Comparison of ENCODE assay signal across 2 cellular contexts in the genomic region with DNA sequence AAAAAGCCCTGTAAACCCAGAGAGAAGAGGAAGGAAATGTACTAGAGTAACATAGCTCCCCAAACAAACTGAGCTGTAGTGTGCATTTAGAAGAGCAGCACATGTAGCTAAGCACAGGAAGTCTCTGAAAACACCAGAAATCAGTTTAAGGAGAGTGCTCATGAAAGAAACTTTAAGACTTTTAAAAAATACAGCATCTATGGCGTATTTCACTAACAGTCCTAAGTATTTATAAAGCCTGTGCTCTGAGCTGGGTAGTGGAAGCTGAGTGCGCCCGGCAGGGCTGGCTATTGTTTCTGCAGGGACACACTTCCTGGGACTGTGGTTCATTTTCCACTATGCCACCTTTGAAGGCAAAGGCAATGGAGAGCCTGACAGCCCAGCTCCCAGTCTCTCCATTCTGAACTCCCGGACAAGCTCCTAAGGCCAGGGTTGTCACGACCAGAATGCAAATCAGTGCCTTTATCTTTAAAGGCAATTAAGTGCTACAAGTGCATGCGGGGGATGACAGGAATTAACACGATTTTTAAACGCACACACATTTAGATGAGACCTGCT.
TF ChIP-seq lines count a peak whose summit lies in the region.

No MANE protein-coding gene starts in this region.

TF ChIP-seq in SK-N-SH, 30 proteins besides CTCF, POLR2A, EP300 and RAD21 (continued from another document):
- TF ChIP-seq FOSL2 (IDR thresholded peaks at IDR 0.05; ENCODE audit: borderline replicate concordance, low read depth) (no peak), FOXJ3 (CRISPR knock-in tag; IDR thresholded peaks at IDR 0.05) (no peak), MAX (IDR thresholded peaks at IDR 0.05; ENCODE audit: low read depth) (no peak), ELF1 (IDR thresholded peaks at IDR 0.05) (no peak), NRF1 (IDR thresholded peaks at IDR 0.05; ENCODE audit: low read depth, low read length) (no peak)
- TF ChIP-seq, protein P1, sequence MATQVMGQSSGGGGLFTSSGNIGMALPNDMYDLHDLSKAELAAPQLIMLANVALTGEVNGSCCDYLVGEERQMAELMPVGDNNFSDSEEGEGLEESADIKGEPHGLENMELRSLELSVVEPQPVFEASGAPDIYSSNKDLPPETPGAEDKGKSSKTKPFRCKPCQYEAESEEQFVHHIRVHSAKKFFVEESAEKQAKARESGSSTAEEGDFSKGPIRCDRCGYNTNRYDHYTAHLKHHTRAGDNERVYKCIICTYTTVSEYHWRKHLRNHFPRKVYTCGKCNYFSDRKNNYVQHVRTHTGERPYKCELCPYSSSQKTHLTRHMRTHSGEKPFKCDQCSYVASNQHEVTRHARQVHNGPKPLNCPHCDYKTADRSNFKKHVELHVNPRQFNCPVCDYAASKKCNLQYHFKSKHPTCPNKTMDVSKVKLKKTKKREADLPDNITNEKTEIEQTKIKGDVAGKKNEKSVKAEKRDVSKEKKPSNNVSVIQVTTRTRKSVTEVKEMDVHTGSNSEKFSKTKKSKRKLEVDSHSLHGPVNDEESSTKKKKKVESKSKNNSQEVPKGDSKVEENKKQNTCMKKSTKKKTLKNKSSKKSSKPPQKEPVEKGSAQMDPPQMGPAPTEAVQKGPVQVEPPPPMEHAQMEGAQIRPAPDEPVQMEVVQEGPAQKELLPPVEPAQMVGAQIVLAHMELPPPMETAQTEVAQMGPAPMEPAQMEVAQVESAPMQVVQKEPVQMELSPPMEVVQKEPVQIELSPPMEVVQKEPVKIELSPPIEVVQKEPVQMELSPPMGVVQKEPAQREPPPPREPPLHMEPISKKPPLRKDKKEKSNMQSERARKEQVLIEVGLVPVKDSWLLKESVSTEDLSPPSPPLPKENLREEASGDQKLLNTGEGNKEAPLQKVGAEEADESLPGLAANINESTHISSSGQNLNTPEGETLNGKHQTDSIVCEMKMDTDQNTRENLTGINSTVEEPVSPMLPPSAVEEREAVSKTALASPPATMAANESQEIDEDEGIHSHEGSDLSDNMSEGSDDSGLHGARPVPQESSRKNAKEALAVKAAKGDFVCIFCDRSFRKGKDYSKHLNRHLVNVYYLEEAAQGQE (IDR thresholded peaks at IDR 0.05; ENCODE audit: low read depth, low read length): no peak
- TF ChIP-seq, protein P2, sequence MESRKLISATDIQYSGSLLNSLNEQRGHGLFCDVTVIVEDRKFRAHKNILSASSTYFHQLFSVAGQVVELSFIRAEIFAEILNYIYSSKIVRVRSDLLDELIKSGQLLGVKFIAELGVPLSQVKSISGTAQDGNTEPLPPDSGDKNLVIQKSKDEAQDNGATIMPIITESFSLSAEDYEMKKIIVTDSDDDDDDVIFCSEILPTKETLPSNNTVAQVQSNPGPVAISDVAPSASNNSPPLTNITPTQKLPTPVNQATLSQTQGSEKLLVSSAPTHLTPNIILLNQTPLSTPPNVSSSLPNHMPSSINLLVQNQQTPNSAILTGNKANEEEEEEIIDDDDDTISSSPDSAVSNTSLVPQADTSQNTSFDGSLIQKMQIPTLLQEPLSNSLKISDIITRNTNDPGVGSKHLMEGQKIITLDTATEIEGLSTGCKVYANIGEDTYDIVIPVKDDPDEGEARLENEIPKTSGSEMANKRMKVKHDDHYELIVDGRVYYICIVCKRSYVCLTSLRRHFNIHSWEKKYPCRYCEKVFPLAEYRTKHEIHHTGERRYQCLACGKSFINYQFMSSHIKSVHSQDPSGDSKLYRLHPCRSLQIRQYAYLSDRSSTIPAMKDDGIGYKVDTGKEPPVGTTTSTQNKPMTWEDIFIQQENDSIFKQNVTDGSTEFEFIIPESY (IDR thresholded peaks at IDR 0.05; ENCODE audit: borderline replicate concordance, low read depth): no peak

TF ChIP-seq in SK-N-SH treated with all-trans-retinoic acid at 6 μM for 48 hours, 23 proteins besides CTCF, POLR2A, EP300 and RAD21:
- TF ChIP-seq, protein P3, sequence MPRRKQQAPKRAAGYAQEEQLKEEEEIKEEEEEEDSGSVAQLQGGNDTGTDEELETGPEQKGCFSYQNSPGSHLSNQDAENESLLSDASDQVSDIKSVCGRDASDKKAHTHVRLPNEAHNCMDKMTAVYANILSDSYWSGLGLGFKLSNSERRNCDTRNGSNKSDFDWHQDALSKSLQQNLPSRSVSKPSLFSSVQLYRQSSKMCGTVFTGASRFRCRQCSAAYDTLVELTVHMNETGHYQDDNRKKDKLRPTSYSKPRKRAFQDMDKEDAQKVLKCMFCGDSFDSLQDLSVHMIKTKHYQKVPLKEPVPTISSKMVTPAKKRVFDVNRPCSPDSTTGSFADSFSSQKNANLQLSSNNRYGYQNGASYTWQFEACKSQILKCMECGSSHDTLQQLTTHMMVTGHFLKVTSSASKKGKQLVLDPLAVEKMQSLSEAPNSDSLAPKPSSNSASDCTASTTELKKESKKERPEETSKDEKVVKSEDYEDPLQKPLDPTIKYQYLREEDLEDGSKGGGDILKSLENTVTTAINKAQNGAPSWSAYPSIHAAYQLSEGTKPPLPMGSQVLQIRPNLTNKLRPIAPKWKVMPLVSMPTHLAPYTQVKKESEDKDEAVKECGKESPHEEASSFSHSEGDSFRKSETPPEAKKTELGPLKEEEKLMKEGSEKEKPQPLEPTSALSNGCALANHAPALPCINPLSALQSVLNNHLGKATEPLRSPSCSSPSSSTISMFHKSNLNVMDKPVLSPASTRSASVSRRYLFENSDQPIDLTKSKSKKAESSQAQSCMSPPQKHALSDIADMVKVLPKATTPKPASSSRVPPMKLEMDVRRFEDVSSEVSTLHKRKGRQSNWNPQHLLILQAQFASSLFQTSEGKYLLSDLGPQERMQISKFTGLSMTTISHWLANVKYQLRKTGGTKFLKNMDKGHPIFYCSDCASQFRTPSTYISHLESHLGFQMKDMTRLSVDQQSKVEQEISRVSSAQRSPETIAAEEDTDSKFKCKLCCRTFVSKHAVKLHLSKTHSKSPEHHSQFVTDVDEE (CRISPR knock-in tag; IDR thresholded peaks at IDR 0.05): no peak
- TF ChIP-seq, protein P4, sequence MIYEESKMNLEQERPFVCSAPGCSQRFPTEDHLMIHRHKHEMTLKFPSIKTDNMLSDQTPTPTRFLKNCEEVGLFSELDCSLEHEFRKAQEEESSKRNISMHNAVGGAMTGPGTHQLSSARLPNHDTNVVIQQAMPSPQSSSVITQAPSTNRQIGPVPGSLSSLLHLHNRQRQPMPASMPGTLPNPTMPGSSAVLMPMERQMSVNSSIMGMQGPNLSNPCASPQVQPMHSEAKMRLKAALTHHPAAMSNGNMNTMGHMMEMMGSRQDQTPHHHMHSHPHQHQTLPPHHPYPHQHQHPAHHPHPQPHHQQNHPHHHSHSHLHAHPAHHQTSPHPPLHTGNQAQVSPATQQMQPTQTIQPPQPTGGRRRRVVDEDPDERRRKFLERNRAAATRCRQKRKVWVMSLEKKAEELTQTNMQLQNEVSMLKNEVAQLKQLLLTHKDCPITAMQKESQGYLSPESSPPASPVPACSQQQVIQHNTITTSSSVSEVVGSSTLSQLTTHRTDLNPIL (CRISPR knock-in tag; IDR thresholded peaks at IDR 0.05; ENCODE audit: low read depth): no peak
- no peak for TF ChIP-seq ZFP3 (CRISPR knock-in tag; IDR thresholded peaks at IDR 0.05)
- no peak for TF ChIP-seq OSR1 (CRISPR knock-in tag; IDR thresholded peaks at IDR 0.05)
- no peak for TF ChIP-seq ZNF565 (CRISPR knock-in tag; conservative IDR thresholded peaks at IDR 0.05; ENCODE audit: low read depth)
- TF ChIP-seq ZFP30 (CRISPR knock-in tag; IDR thresholded peaks at IDR 0.05): no peak
- no peak for TF ChIP-seq PPARA (CRISPR knock-in tag; IDR thresholded peaks at IDR 0.05; ENCODE audit: borderline replicate concordance)
- TF ChIP-seq TOX (CRISPR knock-in tag; IDR thresholded peaks at IDR 0.05; ENCODE audit: borderline replicate concordance): no peak
- no peak for TF ChIP-seq ISL1 (CRISPR knock-in tag; IDR thresholded peaks at IDR 0.05)
- no peak for TF ChIP-seq TCF4 (CRISPR knock-in tag; IDR thresholded peaks at IDR 0.05; ENCODE audit: borderline replicate concordance)
- no peak for TF ChIP-seq RARB (CRISPR knock-in tag; IDR thresholded peaks at IDR 0.05)
- no peak for TF ChIP-seq ZNF8 (CRISPR knock-in tag; IDR thresholded peaks at IDR 0.05)
- no peak for TF ChIP-seq GLIS3 (CRISPR knock-in tag; IDR thresholded peaks at IDR 0.05)
